ENCODE assay signal across 19 cellular contexts in the genomic region with DNA sequence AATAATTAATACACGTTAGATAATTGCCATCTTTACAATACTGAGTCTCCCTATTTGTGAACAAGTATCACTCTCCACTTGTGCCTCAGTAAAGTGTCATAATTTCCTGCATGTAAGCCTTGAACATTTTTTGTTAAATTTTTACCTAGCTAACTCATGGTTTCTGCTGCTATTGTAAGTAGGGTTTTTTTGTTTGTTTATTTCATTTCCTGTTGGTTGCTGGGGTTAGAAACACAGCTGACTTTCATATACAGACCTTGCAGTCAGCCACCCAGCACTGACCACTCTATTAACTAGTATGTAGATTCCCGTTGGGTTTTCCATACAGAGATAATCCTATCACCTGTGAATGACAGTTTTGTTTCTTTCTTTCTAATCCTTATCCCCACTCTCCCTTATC.
A peak's percentile ranks its signal among the peaks of the same experiment; 100 is the strongest.
DNase-seq lines count a peak whose midpoint lies in the region; ATAC-seq, FAIRE-seq and TF ChIP-seq lines count a peak whose summit lies in the region.
"Had no signal": no experiment of that assay in that cellular context is flagged by ENCODE, and none has a peak within 500 bp of the region (broad histone marks: within the 10 kb centered on the region; RNA-seq: fewer than 3 reads in every experiment).

No MANE protein-coding gene starts in this region.

- TF ChIP-seq CTCF in breast epithelium (IDR thresholded peaks at IDR 0.05), result no peak
- TF ChIP-seq CTCF in osteocyte (IDR thresholded peaks at IDR 0.05), result no peak

- H3K27me3 Mint-ChIP-seq in osteocyte (ENCODE audit: unreplicated experiment), result no peaks in the 10 kb centered on the region

- H3K9me3 Mint-ChIP-seq in osteocyte (ENCODE audit: unreplicated experiment), result peaks cover 8% of the 10 kb centered on the region
- H3K9me3 Mint-ChIP-seq: T-helper 2 cell treated with Interferon-gamma antibody and Interleukin-4, amounts not matched to agents 5 μg/mL and 100 μg/mL, for 36 hours had no signal

- H3K4me3 ChIP-seq in breast epithelium, result no peak overlapping the region
- H3K4me3 ChIP-seq: body of pancreas, GM12878 had no signal

- DNase-seq in breast epithelium (ENCODE audit: low spot score in 2 of 2) (no peak), H54 (ENCODE audit: insufficient read length, low spot score) (no peak), osteocyte (ENCODE audit: extremely low spot score, unreplicated experiment) (no peak), DMS153 treated with DMSO at 0.1 percent for 48 hours (lab: John Stamatoyannopoulos, UW; ENCODE audit: unreplicated experiment) (no peak)
- DNase-seq: activated effector memory CD4-positive, alpha-beta T cell treated with anti-CD3 and anti-CD28 coated beads, Interleukin-2, amount 50 U/mL, for 16 hours; body of pancreas; DND-41; islet precursor cell; NCI-H1105; NCI-H510A; retina; stimulated activated naive CD4-positive, alpha-beta T cell treated with Interleukin-2 at 50 U/mL for 16 hours had no signal

- H3K27me3 ChIP-seq in breast epithelium, result no peaks in the 10 kb centered on the region
- H3K27me3 ChIP-seq: body of pancreas had no signal

- H3K4me1 ChIP-seq in breast epithelium, result no peaks in the 10 kb centered on the region
- H3K4me1 ChIP-seq: body of pancreas had no signal

- H3K4me1 Mint-ChIP-seq in osteocyte (ENCODE audit: unreplicated experiment), result peaks cover 15% of the 10 kb centered on the region

- peaks cover 10% of the 10 kb centered on the region for H3K36me3 Mint-ChIP-seq in osteocyte (ENCODE audit: unreplicated experiment)

- intact Hi-C loops in breast epithelium (cut with DNase I; ENCODE audit: low total_unique reads), result no loop called here

- no peaks in the 10 kb centered on the region for H3K9me3 ChIP-seq in breast epithelium
- H3K9me3 ChIP-seq: body of pancreas had no signal

- TF ChIP-seq POLR2A in breast epithelium (IDR thresholded peaks at IDR 0.05) (no peak), H54 (IDR thresholded peaks at IDR 0.05; ENCODE audit: low read depth, low read length) (no peak)

- ATAC-seq in GM18520 (IDR thresholded peaks at IDR 0.05; ENCODE audit: unreplicated experiment) (peak; percentile 88), GM19467 (IDR thresholded peaks at IDR 0.05; ENCODE audit: unreplicated experiment) (peak; percentile 98), HG02840 (IDR thresholded peaks at IDR 0.05; ENCODE audit: low FRiP score, unreplicated experiment) (peak; percentile 91), HG03520 (IDR thresholded peaks at IDR 0.05; ENCODE audit: unreplicated experiment) (peak; percentile 94)
- ATAC-seq: body of pancreas, GM12878, HepG2 had no signal

- no peak overlapping the region for H3K4me3 Mint-ChIP-seq in osteocyte (ENCODE audit: unreplicated experiment)
- H3K4me3 Mint-ChIP-seq: T-helper 2 cell treated with Interferon-gamma antibody and Interleukin-4, amounts not matched to agents 5 μg/mL and 100 μg/mL, for 36 hours had no signal

- no peak overlapping the region for H3K27ac ChIP-seq in breast epithelium
- H3K27ac ChIP-seq: body of pancreas had no signal

- FAIRE-seq in H54 (lab: Jason Lieb, UNC), result no peak
- FAIRE-seq: GM12878, HepG2 had no signal

- H3K36me3 ChIP-seq in breast epithelium, result no peaks in the 10 kb centered on the region

- no peak overlapping the region for H3K27ac Mint-ChIP-seq in osteocyte (ENCODE audit: unreplicated experiment)
- H3K27ac Mint-ChIP-seq: T-helper 2 cell treated with Interferon-gamma antibody and Interleukin-4, amounts not matched to agents 5 μg/mL and 100 μg/mL, for 36 hours had no signal
